ENCODE assay signal across 8 cellular contexts in the genomic region with DNA sequence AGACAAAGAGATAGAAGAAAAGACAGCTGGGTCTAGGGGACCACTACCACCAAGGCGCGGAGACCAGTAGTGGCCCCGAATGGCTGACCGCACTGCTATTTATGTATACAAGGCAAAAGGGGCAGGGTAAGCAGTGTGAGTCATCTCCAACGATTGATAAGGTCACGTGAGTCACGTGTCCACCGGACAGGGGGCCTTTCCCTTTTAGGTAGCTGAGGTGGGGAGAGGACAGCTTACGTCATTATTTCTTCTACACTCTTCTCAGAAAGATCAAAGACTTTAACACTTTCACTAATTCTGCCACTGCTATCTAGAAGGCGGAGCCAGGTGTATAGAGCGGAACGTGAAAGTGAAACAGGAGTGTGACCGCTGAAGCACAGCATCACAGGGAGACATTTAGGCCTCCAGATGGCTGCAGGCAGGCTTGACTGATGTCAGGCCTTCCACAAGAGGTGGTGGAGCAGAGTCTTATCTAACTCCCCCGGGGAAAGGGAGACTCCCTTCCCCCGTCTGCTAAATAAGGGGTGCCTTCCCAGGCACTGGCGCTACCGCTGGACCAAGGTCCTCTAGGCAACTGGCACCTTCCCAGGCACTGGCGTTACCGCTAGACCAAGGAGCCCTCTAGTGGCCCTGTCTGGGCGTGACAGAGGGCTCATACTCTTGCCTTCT. TPM values are rescaled to one million over a fixed set of nuclear protein-coding genes. Genes with fewer than 3 reads are reported as not detected.
DNase-seq lines count a peak whose midpoint lies in the region; ATAC-seq and TF ChIP-seq lines count a peak whose summit lies in the region.

No MANE protein-coding gene starts in this region.

- H3K4me2 ChIP-seq in parathyroid adenoma (ENCODE audit: low read length), result peak overlapping the region; percentile 55

- ATAC-seq in GM18909 (IDR thresholded peaks at IDR 0.05; ENCODE audit: poor library complexity, unreplicated experiment) (peak; percentile 93), HG03060 (IDR thresholded peaks at IDR 0.05; ENCODE audit: low read depth, unreplicated experiment) (peak; percentile 78), foreskin keratinocyte (peak; percentile 56)

- H3K27me3 ChIP-seq in foreskin keratinocyte (peaks cover 16% of the 10 kb centered on the region), parathyroid adenoma (ENCODE audit: control insufficient read depth, insufficient read depth, low read length) (no peaks in the 10 kb centered on the region)

- H3K79me2 ChIP-seq in parathyroid adenoma, result no peaks in the 10 kb centered on the region

- no peaks in the 10 kb centered on the region for H3K9me3 ChIP-seq in parathyroid adenoma (ENCODE audit: control insufficient read depth, low read length)

- H3K9ac ChIP-seq in parathyroid adenoma, result no peak overlapping the region

- H3K4me3 ChIP-seq in parathyroid adenoma (ENCODE audit: low read depth, low read length), result peak overlapping the region; percentile 43

- peaks cover 4% of the 10 kb centered on the region for H3K4me1 Mint-ChIP-seq in activated T-cell treated with anti-CD3 and anti-CD28 coated beads, Interleukin-2, amount 50 U/mL, for 24 hours (ENCODE audit: low read depth)

- H3K36me3 Mint-ChIP-seq in activated T-cell treated with anti-CD3 and anti-CD28 coated beads, Interleukin-2, amount 50 U/mL, for 24 hours (ENCODE audit: low read depth), result no peaks in the 10 kb centered on the region

- no peaks in the 10 kb centered on the region for H3K36me3 ChIP-seq in parathyroid adenoma (ENCODE audit: control insufficient read depth, insufficient read depth, low read length)

- peak overlapping the region; percentile 58 for H3K4me3 Mint-ChIP-seq in activated T-cell treated with anti-CD3 and anti-CD28 coated beads, Interleukin-2, amount 50 U/mL, for 24 hours

- no peak overlapping the region for H3K27ac ChIP-seq in foreskin keratinocyte
- no peak overlapping the region for H3K27ac ChIP-seq in parathyroid adenoma

- no peaks in the 10 kb centered on the region for H3K9me3 Mint-ChIP-seq in activated T-cell treated with anti-CD3 and anti-CD28 coated beads, Interleukin-2, amount 50 U/mL, for 24 hours

- peak overlapping the region; percentile 50 for H2AFZ ChIP-seq in parathyroid adenoma

- TF ChIP-seq CTCF in foreskin keratinocyte (conservative IDR thresholded peaks at IDR 0.05) (peak; percentile 68), parathyroid adenoma (IDR thresholded peaks at IDR 0.05) (peak; percentile 51)

- H3K27ac Mint-ChIP-seq in activated T-cell treated with anti-CD3 and anti-CD28 coated beads, Interleukin-2, amount 50 U/mL, for 24 hours, result peak overlapping the region; percentile 51

- H3K27me3 Mint-ChIP-seq in activated T-cell treated with anti-CD3 and anti-CD28 coated beads, Interleukin-2, amount 50 U/mL, for 24 hours, result peaks cover 15% of the 10 kb centered on the region

- H3K4me1 ChIP-seq in foreskin keratinocyte, result no peaks in the 10 kb centered on the region
- H3K4me1 ChIP-seq in parathyroid adenoma, result no peaks in the 10 kb centered on the region

- peak; percentile 58 for DNase-seq in CD1c-positive myeloid dendritic cell (ENCODE audit: extremely low spot score)
- peak; percentile 39 for DNase-seq in NCI-H510A treated with DMSO at 0.1 percent for 48 hours (lab: John Stamatoyannopoulos, UW)
- DNase-seq in activated T-cell treated with anti-CD3 and anti-CD28 coated beads, Interleukin-2, amount 50 U/mL, for 24 hours, result peak; percentile 55
- DNase-seq in foreskin keratinocyte, result peak in 1 of 2 donors; percentile 19
- DNase-seq in epidermal melanocyte (ENCODE audit: insufficient read length, low spot score), result no peak

RNA-seq across cellular contexts. Expression of a gene that starts 6.1 kb away (rescaled TPM):
- total RNA-seq in foreskin keratinocyte, result 0.07 TPM in 1 of 2 replicates, not detected in the other
- not detected in 2 replicates for polyA plus RNA-seq in foreskin keratinocyte
